In genomic region chr3:196646736-196647216, GRCh38 we compare ENCODE assay signal across 1 cellular context.
TF ChIP-seq lines count a peak whose summit lies in the region.

No MANE protein-coding gene starts in this region.

TF ChIP-seq in GM23338, 12 proteins besides CTCF, POLR2A, EP300 and RAD21 (continued from another document):
- TF ChIP-seq, protein P1, sequence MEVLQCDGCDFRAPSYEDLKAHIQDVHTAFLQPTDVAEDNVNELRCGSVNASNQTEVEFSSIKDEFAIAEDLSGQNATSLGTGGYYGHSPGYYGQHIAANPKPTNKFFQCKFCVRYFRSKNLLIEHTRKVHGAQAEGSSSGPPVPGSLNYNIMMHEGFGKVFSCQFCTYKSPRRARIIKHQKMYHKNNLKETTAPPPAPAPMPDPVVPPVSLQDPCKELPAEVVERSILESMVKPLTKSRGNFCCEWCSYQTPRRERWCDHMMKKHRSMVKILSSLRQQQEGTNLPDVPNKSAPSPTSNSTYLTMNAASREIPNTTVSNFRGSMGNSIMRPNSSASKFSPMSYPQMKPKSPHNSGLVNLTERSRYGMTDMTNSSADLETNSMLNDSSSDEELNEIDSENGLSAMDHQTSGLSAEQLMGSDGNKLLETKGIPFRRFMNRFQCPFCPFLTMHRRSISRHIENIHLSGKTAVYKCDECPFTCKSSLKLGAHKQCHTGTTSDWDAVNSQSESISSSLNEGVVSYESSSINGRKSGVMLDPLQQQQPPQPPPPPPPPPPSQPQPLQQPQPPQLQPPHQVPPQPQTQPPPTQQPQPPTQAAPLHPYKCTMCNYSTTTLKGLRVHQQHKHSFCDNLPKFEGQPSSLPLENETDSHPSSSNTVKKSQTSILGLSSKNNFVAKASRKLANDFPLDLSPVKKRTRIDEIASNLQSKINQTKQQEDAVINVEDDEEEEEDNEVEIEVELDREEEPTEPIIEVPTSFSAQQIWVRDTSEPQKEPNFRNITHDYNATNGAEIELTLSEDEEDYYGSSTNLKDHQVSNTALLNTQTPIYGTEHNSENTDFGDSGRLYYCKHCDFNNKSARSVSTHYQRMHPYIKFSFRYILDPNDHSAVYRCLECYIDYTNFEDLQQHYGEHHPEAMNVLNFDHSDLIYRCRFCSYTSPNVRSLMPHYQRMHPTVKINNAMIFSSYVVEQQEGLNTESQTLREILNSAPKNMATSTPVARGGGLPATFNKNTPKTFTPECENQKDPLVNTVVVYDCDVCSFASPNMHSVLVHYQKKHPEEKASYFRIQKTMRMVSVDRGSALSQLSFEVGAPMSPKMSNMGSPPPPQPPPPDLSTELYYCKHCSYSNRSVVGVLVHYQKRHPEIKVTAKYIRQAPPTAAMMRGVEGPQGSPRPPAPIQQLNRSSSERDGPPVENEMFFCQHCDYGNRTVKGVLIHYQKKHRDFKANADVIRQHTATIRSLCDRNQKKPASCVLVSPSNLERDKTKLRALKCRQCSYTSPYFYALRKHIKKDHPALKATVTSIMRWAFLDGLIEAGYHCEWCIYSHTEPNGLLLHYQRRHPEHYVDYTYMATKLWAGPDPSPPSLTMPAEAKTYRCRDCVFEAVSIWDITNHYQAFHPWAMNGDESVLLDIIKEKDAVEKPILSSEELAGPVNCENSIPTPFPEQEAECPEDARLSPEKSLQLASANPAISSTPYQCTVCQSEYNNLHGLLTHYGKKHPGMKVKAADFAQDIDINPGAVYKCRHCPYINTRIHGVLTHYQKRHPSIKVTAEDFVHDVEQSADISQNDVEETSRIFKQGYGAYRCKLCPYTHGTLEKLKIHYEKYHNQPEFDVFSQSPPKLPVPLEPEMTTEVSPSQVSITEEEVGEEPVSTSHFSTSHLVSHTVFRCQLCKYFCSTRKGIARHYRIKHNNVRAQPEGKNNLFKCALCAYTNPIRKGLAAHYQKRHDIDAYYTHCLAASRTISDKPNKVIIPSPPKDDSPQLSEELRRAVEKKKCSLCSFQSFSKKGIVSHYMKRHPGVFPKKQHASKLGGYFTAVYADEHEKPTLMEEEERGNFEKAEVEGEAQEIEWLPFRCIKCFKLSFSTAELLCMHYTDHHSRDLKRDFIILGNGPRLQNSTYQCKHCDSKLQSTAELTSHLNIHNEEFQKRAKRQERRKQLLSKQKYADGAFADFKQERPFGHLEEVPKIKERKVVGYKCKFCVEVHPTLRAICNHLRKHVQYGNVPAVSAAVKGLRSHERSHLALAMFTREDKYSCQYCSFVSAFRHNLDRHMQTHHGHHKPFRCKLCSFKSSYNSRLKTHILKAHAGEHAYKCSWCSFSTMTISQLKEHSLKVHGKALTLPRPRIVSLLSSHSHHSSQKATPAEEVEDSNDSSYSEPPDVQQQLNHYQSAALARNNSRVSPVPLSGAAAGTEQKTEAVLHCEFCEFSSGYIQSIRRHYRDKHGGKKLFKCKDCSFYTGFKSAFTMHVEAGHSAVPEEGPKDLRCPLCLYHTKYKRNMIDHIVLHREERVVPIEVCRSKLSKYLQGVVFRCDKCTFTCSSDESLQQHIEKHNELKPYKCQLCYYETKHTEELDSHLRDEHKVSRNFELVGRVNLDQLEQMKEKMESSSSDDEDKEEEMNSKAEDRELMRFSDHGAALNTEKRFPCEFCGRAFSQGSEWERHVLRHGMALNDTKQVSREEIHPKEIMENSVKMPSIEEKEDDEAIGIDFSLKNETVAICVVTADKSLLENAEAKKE (CRISPR knock-in tag; IDR thresholded peaks at IDR 0.05): no peak
- TF ChIP-seq CREB1 (CRISPR knock-in tag; IDR thresholded peaks at IDR 0.05; ENCODE audit: low read depth) (no peak), ETS1 (IDR thresholded peaks at IDR 0.05) (no peak)
